ENCODE assay signal across 7 cellular contexts in the genomic region with DNA sequence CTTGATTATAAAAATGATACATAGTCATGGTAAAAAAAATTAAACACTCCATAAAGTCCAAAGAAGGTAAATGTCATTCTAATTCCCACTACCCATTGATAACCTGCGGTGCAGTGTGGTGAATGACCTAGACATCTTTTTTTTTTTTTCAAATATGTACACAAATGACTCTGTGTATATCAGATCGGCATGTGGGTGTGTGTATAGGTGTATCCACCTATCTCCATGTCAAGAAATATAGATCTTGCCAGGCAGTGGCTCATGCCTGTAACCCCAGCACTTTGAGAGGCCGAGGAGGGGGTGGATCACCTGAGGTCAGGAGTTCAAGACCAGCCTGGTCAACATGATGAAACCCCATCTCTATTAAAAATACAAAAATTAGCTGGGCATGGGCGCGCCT.
"Had no signal": no experiment of that assay in that cellular context is flagged by ENCODE, and none has a peak within 500 bp of the region (broad histone marks: within the 10 kb centered on the region; RNA-seq: fewer than 3 reads in every experiment).

No MANE protein-coding gene starts in this region.

- DNase-seq: H9, HCEC 1CT had no signal

- H3K4me1 Mint-ChIP-seq: GM23338, H9, IgD-negative memory B cell had no signal

- H3K27ac Mint-ChIP-seq: GM23338, H9, IgD-negative memory B cell had no signal

- FAIRE-seq: H1, H54, HepG2 had no signal

- H3K9me3 Mint-ChIP-seq: IgD-negative memory B cell had no signal

- ATAC-seq: GM23338, HepG2 had no signal

- H3K36me3 Mint-ChIP-seq: IgD-negative memory B cell had no signal

- H3K4me3 ChIP-seq: GM23338 had no signal

- H3K4me3 Mint-ChIP-seq: GM23338, H9, IgD-negative memory B cell had no signal
